In the genomic region with DNA sequence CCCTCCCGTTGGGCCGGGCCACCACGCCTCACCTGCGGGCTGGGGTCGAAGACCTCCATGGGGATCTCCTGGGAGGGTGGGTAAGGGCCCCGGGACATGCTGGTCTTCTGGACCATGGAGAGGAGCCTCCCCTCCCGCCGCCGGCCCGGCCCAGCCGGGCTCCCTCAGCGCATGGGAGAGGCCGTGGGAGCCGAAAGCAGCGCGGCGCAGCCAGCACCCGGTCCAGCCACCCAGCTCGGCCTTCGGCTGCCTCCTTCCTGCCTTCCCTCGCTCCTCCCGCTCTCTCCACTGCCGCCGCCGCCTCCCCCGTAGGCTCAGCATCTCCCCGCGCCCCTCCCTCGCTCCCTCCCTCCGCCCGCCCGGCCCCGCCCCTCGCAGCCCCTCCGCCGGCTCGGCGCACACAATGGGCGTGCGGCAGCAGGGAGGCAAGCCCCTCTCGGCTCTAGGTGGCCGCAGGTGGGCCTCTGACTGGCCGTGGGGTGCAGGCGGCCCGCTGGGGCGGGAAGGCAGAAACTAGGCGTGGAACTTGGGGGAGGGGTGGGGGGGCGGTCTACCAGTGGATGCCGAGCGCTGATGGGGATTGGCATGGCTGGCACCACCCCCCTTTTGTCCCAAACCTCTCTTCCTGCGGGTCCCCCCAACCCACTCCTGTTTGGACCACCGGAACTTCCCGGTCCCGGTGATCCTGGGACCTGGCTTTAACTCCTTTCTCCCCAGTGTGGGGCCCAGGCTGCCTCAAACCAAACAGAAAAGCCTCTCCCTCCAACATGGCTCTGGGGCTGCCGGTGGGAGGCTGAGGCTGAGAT, we compare ENCODE assay signal across 8 cellular contexts. TPM values are rescaled to one million over a fixed set of nuclear protein-coding genes. Genes with fewer than 3 reads are reported as not detected.
DNase-seq lines count a peak whose midpoint lies in the region; ATAC-seq and TF ChIP-seq lines count a peak whose summit lies in the region.

CACNB1 (minus strand) TSS at position 290 of the 806 bp plus-strand sequence; CDS start at position 116, 174 bp downstream.

- peak within 1 kb of the TSS; percentile 76 for H2AFZ ChIP-seq in PC-3 (ENCODE audit: low read length)

- BruUV-seq in PC-3 (replicated peaks; lab: Mats Ljungman, UMichigan): no TSS peak

- CTCF ChIA-PET in PC-3 (lab: Charles Lee): interaction anchor here (0.6 kb wide), 1 partner anchor 22 kb away, joined by 7 read pairs; no protein-coding TSS in a partner anchor

- H3K79me2 ChIP-seq in PC-3 (ENCODE audit: low read length): peaks cover 39% of the 10 kb centered on the region

- H4K20me1 ChIP-seq in PC-3 (ENCODE audit: low read length): peaks cover 11% of the 10 kb centered on the region

- no peaks in the 10 kb centered on the region for H3K27me3 Mint-ChIP-seq in activated T-cell treated with anti-CD3 and anti-CD28 coated beads, Interleukin-2, amount 50 U/mL, for 4 hours (ENCODE audit: low read depth)

- H3K4me1 Mint-ChIP-seq in activated T-cell treated with anti-CD3 and anti-CD28 coated beads, Interleukin-2, amount 50 U/mL, for 4 hours (ENCODE audit: low read depth): peaks cover 52% of the 10 kb centered on the region

- H3K36me3 ChIP-seq in PC-3 (ENCODE audit: low read depth, low read length) (peaks cover 16% of the 10 kb centered on the region), muscle layer of duodenum (ENCODE audit: control insufficient read depth in 1 of 2, insufficient read depth in 2 of 2, low read length in 2 of 2) (peaks cover 11 to 21% of the 10 kb centered on the region in 2 donors)

- peak within 1 kb of the TSS; percentile 99 for H3K4me3 Mint-ChIP-seq in activated T-cell treated with anti-CD3 and anti-CD28 coated beads, Interleukin-2, amount 50 U/mL, for 4 hours

- in situ Hi-C loops in Caki2 (cut with HindIII; ENCODE audit: low pct_unique_long_range_greater_than_20kb, low sequenced_read_pairs): no loop called here

- peak within 1 kb of the TSS; percentile 59 for H3K9ac ChIP-seq in PC-3 (ENCODE audit: low read length)

- POLR2A ChIA-PET in PC-3 (lab: Charles Lee; ENCODE audit: unreplicated experiment): interaction anchor here (0.6 kb wide), 2 partner anchors 9 to 214 kb away, joined by 3 to 4 read pairs; no protein-coding TSS in a partner anchor

- peak within 1 kb of the TSS; percentile 91 for H3K4me2 ChIP-seq in PC-3 (ENCODE audit: low read length)

- H3K4me1 ChIP-seq in PC-3 (ENCODE audit: insufficient read depth, low read length): peaks cover 21% of the 10 kb centered on the region; the same call in 1 of the 2 replicates
- H3K4me1 ChIP-seq in muscle layer of duodenum (ENCODE audit: control insufficient read depth in 1 of 2, insufficient read depth in 2 of 2, low read length in 2 of 2): peaks cover 9 to 54% of the 10 kb centered on the region in 2 donors

- peak; percentile 66 for DNase-seq in Caki2 (ENCODE audit: low read depth)
- DNase-seq in HL-60 (ENCODE audit: low read depth in 1 of 2, low spot score in 1 of 2): no peak
- peak; percentile 58 for DNase-seq in PC-3
- peak; percentile 56 for DNase-seq in activated T-cell treated with anti-CD3 and anti-CD28 coated beads, Interleukin-2, amount 50 U/mL, for 4 hours
- DNase-seq in stimulated activated CD8-positive, alpha-beta memory T cell treated with anti-CD3 and anti-CD28 coated beads, Interleukin-4, amount 100 ng/mL, for 48 hours: peak; percentile 81

- intact Hi-C loops in PC-3 (cut with micrococcal nuclease): no loop called here

- peaks cover 19% of the 10 kb centered on the region for H3K27me3 ChIP-seq in HL-60 (ENCODE audit: insufficient read depth, poor library complexity, severe bottlenecking)
- no peaks in the 10 kb centered on the region for H3K27me3 ChIP-seq in PC-3 (ENCODE audit: low read length)
- no peaks in the 10 kb centered on the region for H3K27me3 ChIP-seq in muscle layer of duodenum (ENCODE audit: low read depth, low read length)

- H3K9me3 Mint-ChIP-seq in activated T-cell treated with anti-CD3 and anti-CD28 coated beads, Interleukin-2, amount 50 U/mL, for 4 hours: no peaks in the 10 kb centered on the region

- H3K36me3 Mint-ChIP-seq in activated T-cell treated with anti-CD3 and anti-CD28 coated beads, Interleukin-2, amount 50 U/mL, for 4 hours (ENCODE audit: insufficient read depth): peaks cover 22% of the 10 kb centered on the region

- H3K9me2 ChIP-seq in PC-3 (replicated peaks; ENCODE audit: low read length): no peaks in the 10 kb centered on the region

- peak; percentile 72 for ATAC-seq in PC-3
- peak; percentile 59 to 62 for ATAC-seq in activated T-cell treated with anti-CD3 and anti-CD28 coated beads, Interleukin-2, amount 50 U/mL, for 4 hours
- peak; percentile 22 for ATAC-seq in esophagus mucosa
- no peak for ATAC-seq in HG03039 (IDR thresholded peaks at IDR 0.05; ENCODE audit: unreplicated experiment)

- no peaks in the 10 kb centered on the region for H3F3A ChIP-seq in PC-3 (ENCODE audit: low read length, unreplicated experiment)

- H3K4me3 ChIP-seq in HL-60 (replicated peaks; ENCODE audit: insufficient read depth, low read length) (peak within 1 kb of the TSS; percentile 26), PC-3 (ENCODE audit: low read length) (peak within 1 kb of the TSS; percentile 75), muscle layer of duodenum (ENCODE audit: low read depth in 1 of 2, low read length in 2 of 2) (peak within 1 kb of the TSS; percentile 56 to 73)

- H3K9me3 ChIP-seq in PC-3 (ENCODE audit: low read length) (no peaks in the 10 kb centered on the region), muscle layer of duodenum (ENCODE audit: control insufficient read depth in 1 of 2, low read length in 2 of 2) (no peaks in the 10 kb centered on the region)

- H3K27ac ChIP-seq in HL-60 (replicated peaks) (no peak within 1 kb of the TSS), PC-3 (ENCODE audit: low read length) (no peak within 1 kb of the TSS), muscle layer of duodenum (ENCODE audit: low read length) (no peak within 1 kb of the TSS)

- TF ChIP-seq CTCF in HL-60 (IDR thresholded peaks at IDR 0.05; ENCODE audit: insufficient read depth, low read length) (no peak), PC-3 (conservative IDR thresholded peaks at IDR 0.05; ENCODE audit: low read depth, low read length) (no peak)

RNA-seq across cellular contexts. Expression of gene CACNB1, which starts in this region (rescaled TPM):
- total RNA-seq in Caki2 (2014; rRNA removed; shearing (Covaris generic); ENCODE audit: low replicate concordance): 2.1 and 3.4 TPM in 2 replicates
- total RNA-seq in PC-3 (2014; rRNA removed): 4.3 and 6.0 TPM in 2 replicates
- total RNA-seq in activated T-cell treated with anti-CD3 and anti-CD28 coated beads, Interleukin-2, amount 50 U/mL, for 4 hours: 1 to 10 TPM; 8.3 to 9.0 (median 8.8) TPM
- 2.0 TPM for total RNA-seq in esophagus mucosa

Comparison
In these comparisons a context has a peak if more than half of its experiments do, and no peak if none do; other contexts are left out.
1. DNase-seq: peak in Caki2 (single experiment), PC-3 (single experiment), activated T-cell treated with anti-CD3 and anti-CD28 coated beads, Interleukin-2, amount 50 U/mL, for 4 hours (single experiment) and stimulated activated CD8-positive, alpha-beta memory T cell treated with anti-CD3 and anti-CD28 coated beads, Interleukin-4, amount 100 ng/mL, for 48 hours (single experiment); none in HL-60 (0 of 2).
2. Peak in every context shown above with its lines, with median percentiles within 50 percentile points of each other: H3K4me3 ChIP-seq.